In the genomic region with DNA sequence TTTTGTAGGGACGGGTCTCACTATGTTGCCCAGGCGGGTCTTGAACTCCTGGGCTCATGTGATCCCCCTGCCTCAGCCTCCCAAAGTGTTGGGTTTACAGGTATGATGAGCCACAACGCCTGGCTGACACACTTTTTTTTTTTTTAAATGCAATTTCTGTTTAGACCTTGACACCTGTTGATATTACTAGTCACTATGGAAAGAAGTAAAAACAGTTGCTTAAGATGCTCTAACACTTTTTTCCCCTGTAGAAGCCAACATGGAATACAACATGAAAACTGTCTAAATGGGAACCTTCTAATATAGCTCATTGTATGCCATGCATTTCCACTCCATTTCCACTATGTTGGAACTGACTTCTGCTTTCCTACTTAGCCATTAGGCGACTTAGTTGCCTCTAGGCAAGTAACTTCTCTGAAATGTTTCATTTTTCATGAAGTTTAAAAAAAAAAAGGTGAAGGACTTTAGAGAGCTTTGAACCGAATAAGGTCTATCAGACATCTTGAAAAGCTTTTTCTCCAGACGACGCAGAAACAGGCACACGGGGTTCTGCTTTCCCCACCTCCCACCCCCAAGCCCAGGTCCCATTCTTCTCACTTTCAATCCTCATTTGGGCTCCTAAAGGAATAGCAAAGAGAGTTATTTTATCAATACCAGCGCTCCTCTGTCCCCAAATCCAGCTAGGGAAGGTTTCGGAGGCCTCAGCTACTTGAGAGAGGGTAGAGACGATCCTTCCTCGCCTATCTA, we compare ENCODE assay signal across 9 cellular contexts. TPM values are rescaled to one million over a fixed set of nuclear protein-coding genes. Genes with fewer than 3 reads are reported as not detected.
DNase-seq lines count a peak whose midpoint lies in the region; ATAC-seq, FAIRE-seq and TF ChIP-seq lines count a peak whose summit lies in the region.
"Had no signal": no experiment of that assay in that cellular context is flagged by ENCODE, and none has a peak within 500 bp of the region (broad histone marks: within the 10 kb centered on the region; RNA-seq: fewer than 3 reads in every experiment).

No MANE protein-coding gene starts in this region.

- peaks cover 2% of the 10 kb centered on the region; the same call in 2 of the 3 replicates for H3K36me3 Mint-ChIP-seq in GM23338 (ENCODE audit: low read depth)

- TSS peak; percentile 87 for BruUV-seq in Panc1 (replicated peaks; lab: Mats Ljungman, UMichigan)

- peaks cover 28% of the 10 kb centered on the region for H3K4me1 ChIP-seq in GM23338 (ENCODE audit: insufficient read depth)
- peaks cover 5% of the 10 kb centered on the region for H3K4me1 ChIP-seq in Panc1 (ENCODE audit: control insufficient read depth, insufficient read depth, low read length)
- H3K4me1 ChIP-seq in muscle layer of colon (ENCODE audit: insufficient read depth, low read length), result peaks cover 40% of the 10 kb centered on the region

- H3K27me3 Mint-ChIP-seq in GM23338 (ENCODE audit: insufficient read depth, low read depth, poor library complexity), result peaks cover 9% of the 10 kb centered on the region

- no peaks in the 10 kb centered on the region; the same call in 1 of the 2 replicates for H3K36me3 ChIP-seq in GM23338 (ENCODE audit: insufficient read depth)
- H3K36me3 ChIP-seq in Panc1 (ENCODE audit: control insufficient read depth, insufficient read depth, low read length), result peaks cover 3% of the 10 kb centered on the region
- no peaks in the 10 kb centered on the region for H3K36me3 ChIP-seq in muscle layer of colon (ENCODE audit: insufficient read depth, low read length)

- peak overlapping the region; percentile 89 for H2AFZ ChIP-seq in GM23338

- intact Hi-C loops in Panc1 (cut with micrococcal nuclease; ENCODE audit: unreplicated experiment), result no loop called here

- H3K4me3 Mint-ChIP-seq in GM23338, result peak overlapping the region; percentile 90

- TF ChIP-seq CTCF in GM23338 (conservative IDR thresholded peaks at IDR 0.05; ENCODE audit: low read depth in 2 of 2) (no peak), Panc1 (IDR thresholded peaks at IDR 0.05) (no peak)

- H3K27me3 ChIP-seq in GM23338 (ENCODE audit: insufficient read depth) (no peaks in the 10 kb centered on the region), Panc1 (ENCODE audit: control insufficient read depth, insufficient read depth, low read length) (no peaks in the 10 kb centered on the region), muscle layer of colon (ENCODE audit: control insufficient read depth in 1 of 2, insufficient read depth in 2 of 2, low read length in 2 of 2) (no peaks in the 10 kb centered on the region)

- peak overlapping the region; percentile 83 for H3K4me2 ChIP-seq in GM23338

- H3K79me2 ChIP-seq in GM23338 (replicated peaks; ENCODE audit: insufficient read depth), result peaks cover 41% of the 10 kb centered on the region

- peaks cover 6% of the 10 kb centered on the region for H3F3A ChIP-seq in GM23338 (replicated peaks; ENCODE audit: low read depth)

- CTCF ChIA-PET in Panc1 (lab: Charles Lee), result interaction anchor here (1.4 kb wide), 1 partner anchor 40 kb away, joined by 6 read pairs; no protein-coding TSS in a partner anchor

- peak overlapping the region; percentile 98 for H3K27ac Mint-ChIP-seq in GM23338

- H3K9me3 ChIP-seq in Panc1 (ENCODE audit: control insufficient read depth, insufficient read depth, low read depth, low read length) (no peaks in the 10 kb centered on the region), muscle layer of colon (ENCODE audit: low read length) (no peaks in the 10 kb centered on the region)

- H3K9ac ChIP-seq in muscle layer of colon (ENCODE audit: low read length), result peak overlapping the region; percentile 98

- H3K9me2 ChIP-seq in GM23338 (ENCODE audit: insufficient read depth), result no peaks in the 10 kb centered on the region

- H4K20me1 ChIP-seq in GM23338 (replicated peaks; ENCODE audit: insufficient read depth), result peaks cover 21% of the 10 kb centered on the region

- POLR2A ChIA-PET in Panc1 (lab: Charles Lee), result interaction anchor here (0.6 to 0.8 kb wide), 4 partner anchors 13 to 1401 kb away, joined by 3 to 4 read pairs (median 3); no protein-coding TSS in a partner anchor

- H3K27ac ChIP-seq in GM23338 (ENCODE audit: low read depth), result peak overlapping the region; percentile 99
- H3K27ac ChIP-seq in Panc1 (ENCODE audit: low read length), result peak overlapping the region; percentile 97
- peak overlapping the region; percentile 88 for H3K27ac ChIP-seq in muscle layer of colon (ENCODE audit: low read depth, low read length)

- DNase-seq in DMS114 treated with DMSO at 0.1 percent for 48 hours (lab: John Stamatoyannopoulos, UW; ENCODE audit: unreplicated experiment), result peak; percentile 60
- DNase-seq in GM23338 (ENCODE audit: low spot score), result no peak
- no peak for DNase-seq in Panc1 (ENCODE audit: low read depth, low spot score)
- peak; percentile 1 for DNase-seq in effector CD4-positive, alpha-beta T cell
- DNase-seq in cerebellar nuclear complex (lab: John Stamatoyannopoulos, UW), result no peak
- DNase-seq in RCC 7860 (ENCODE audit: low spot score), result no peak

- FAIRE-seq in RCC 7860 (lab: Jason Lieb, UNC), result no peak
- FAIRE-seq: TTC549 had no signal

- ATAC-seq in GM23338, result no peak
- no peak for ATAC-seq in Panc1
- no peak for ATAC-seq in GM21576 (IDR thresholded peaks at IDR 0.05; ENCODE audit: unreplicated experiment)

- in situ Hi-C loops in Panc1 (cut with HindIII; ENCODE audit: low pct_unique_long_range_greater_than_20kb, low sequenced_read_pairs), result no loop called here

- H3K4me3 ChIP-seq in GM23338, result peak overlapping the region; percentile 87
- H3K4me3 ChIP-seq in Panc1 (ENCODE audit: low read depth in 2 of 2, low read length in 2 of 2), result peak overlapping the region; percentile 87 to 96
- peak overlapping the region; percentile 93 to 100 for H3K4me3 ChIP-seq in muscle layer of colon (ENCODE audit: low read depth in 1 of 2, low read length in 2 of 2)

- no peaks in the 10 kb centered on the region for H3K9me3 Mint-ChIP-seq in GM23338

- H3K4me1 Mint-ChIP-seq in GM23338, result peaks cover 13% of the 10 kb centered on the region; the same call in 2 of the 3 replicates

TF ChIP-seq in GM23338, 12 proteins besides CTCF, POLR2A, EP300 and RAD21 (continues in another document):
- TF ChIP-seq JUNB (IDR thresholded peaks at IDR 0.05; ENCODE audit: unreplicated experiment) (no peak), NANOG (IDR thresholded peaks at IDR 0.05; ENCODE audit: borderline replicate concordance) (no peak), ZNF331 (CRISPR knock-in tag; IDR thresholded peaks at IDR 0.05; ENCODE audit: low read depth) (no peak), ZNF114 (CRISPR knock-in tag; IDR thresholded peaks at IDR 0.05) (no peak), EZH2phosphoT487 (IDR thresholded peaks at IDR 0.05; ENCODE audit: unreplicated experiment) (no peak)
- TF ChIP-seq, protein P1, sequence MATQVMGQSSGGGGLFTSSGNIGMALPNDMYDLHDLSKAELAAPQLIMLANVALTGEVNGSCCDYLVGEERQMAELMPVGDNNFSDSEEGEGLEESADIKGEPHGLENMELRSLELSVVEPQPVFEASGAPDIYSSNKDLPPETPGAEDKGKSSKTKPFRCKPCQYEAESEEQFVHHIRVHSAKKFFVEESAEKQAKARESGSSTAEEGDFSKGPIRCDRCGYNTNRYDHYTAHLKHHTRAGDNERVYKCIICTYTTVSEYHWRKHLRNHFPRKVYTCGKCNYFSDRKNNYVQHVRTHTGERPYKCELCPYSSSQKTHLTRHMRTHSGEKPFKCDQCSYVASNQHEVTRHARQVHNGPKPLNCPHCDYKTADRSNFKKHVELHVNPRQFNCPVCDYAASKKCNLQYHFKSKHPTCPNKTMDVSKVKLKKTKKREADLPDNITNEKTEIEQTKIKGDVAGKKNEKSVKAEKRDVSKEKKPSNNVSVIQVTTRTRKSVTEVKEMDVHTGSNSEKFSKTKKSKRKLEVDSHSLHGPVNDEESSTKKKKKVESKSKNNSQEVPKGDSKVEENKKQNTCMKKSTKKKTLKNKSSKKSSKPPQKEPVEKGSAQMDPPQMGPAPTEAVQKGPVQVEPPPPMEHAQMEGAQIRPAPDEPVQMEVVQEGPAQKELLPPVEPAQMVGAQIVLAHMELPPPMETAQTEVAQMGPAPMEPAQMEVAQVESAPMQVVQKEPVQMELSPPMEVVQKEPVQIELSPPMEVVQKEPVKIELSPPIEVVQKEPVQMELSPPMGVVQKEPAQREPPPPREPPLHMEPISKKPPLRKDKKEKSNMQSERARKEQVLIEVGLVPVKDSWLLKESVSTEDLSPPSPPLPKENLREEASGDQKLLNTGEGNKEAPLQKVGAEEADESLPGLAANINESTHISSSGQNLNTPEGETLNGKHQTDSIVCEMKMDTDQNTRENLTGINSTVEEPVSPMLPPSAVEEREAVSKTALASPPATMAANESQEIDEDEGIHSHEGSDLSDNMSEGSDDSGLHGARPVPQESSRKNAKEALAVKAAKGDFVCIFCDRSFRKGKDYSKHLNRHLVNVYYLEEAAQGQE (IDR thresholded peaks at IDR 0.05; ENCODE audit: unreplicated experiment), result no peak
- TF ChIP-seq, protein P2, sequence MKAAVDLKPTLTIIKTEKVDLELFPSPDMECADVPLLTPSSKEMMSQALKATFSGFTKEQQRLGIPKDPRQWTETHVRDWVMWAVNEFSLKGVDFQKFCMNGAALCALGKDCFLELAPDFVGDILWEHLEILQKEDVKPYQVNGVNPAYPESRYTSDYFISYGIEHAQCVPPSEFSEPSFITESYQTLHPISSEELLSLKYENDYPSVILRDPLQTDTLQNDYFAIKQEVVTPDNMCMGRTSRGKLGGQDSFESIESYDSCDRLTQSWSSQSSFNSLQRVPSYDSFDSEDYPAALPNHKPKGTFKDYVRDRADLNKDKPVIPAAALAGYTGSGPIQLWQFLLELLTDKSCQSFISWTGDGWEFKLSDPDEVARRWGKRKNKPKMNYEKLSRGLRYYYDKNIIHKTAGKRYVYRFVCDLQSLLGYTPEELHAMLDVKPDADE (IDR thresholded peaks at IDR 0.05), result no peak

RNA-seq across cellular contexts. Expression of a gene that starts 0.6 kb away (rescaled TPM):
- 59.6 and 61.2 TPM in 2 replicates for total RNA-seq in GM23338 (2014; rRNA removed; shearing (Covaris generic))
- 20.5 and 20.9 TPM in 2 replicates for polyA plus RNA-seq in GM23338 (2016; fragmentation: Nextera tagmentation; extraction: Ambion mirVana)
- 39.0 TPM for total RNA-seq in Panc1 (2021; ENCODE audit: unreplicated experiment)
- 22.4 TPM for polyA plus RNA-seq in Panc1 (2012; ENCODE audit: insufficient read length)

Comparison
In these comparisons a context has a peak if more than half of its experiments do, and no peak if none do; other contexts are left out.
1. DNase-seq: peak in DMS114 treated with DMSO at 0.1 percent for 48 hours (single experiment) and effector CD4-positive, alpha-beta T cell (single experiment); none in GM23338 (single experiment), Panc1 (single experiment), cerebellar nuclear complex (0 of 2) and RCC 7860 (single experiment).
2. Peak in every context shown above with its lines, with median percentiles within 50 percentile points of each other: H3K27ac ChIP-seq and H3K4me3 ChIP-seq.